Comparison of ENCODE assay signal across 8 cellular contexts in the genomic region with DNA sequence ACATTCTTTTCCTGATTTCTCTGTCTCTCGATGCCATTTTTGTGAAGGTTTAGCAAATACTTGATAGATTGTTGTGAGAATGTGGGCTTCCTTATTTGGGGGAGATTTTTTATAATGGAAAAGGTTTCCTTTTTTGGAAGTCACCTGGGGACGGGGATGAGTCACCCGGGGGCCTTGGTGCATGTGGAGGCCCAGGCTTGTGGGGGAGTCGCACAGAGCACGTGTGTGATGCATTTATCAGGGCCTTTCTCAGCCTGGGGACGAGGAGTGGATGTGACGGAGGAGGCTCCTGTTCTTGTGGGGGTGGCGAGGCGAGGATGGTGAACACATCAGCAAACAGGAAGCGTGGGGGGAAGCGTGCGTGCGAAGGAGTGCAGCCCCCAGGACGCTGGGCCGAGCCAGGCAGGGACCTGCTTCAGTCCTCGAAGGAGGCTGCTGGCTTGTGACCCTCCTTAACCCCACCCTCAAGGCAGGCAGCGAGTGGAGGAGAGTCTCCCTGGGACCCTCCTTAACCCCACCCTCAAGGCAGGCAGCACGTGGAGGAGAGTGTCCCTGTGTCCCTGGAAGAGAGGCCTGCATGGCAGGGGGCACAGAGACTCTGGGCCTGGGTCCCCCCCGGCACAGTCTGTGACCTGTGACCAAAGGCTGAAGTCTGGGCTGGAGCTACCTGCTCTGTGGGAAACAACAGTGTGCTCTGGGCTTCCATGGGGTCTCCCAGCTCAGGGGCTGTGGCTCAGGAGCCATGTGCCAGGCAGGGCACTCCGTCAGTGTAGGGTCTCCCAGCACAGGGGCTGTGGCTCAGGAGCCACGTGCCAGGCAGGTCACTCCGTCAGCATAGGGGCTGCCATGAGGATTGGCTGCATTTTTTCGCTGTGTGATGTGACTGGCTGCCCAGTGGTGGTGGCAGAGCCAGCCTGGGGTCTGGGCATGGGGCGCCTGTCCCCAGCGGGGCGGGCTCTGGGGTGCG. TPM values are rescaled to one million over a fixed set of nuclear protein-coding genes. Genes with fewer than 3 reads are reported as not detected.
DNase-seq lines count a peak whose midpoint lies in the region; TF ChIP-seq lines count a peak whose summit lies in the region.

No MANE protein-coding gene starts in this region.

- DNase-seq in GM19238 (ENCODE audit: insufficient read length, low spot score) (peak; percentile 60), inferior parietal cortex (ENCODE audit: extremely low spot score) (no peak), HFFc6 (no peak), OCI-LY7 (ENCODE audit: low spot score) (no peak), hepatic stellate cell (ENCODE audit: low spot score) (no peak)
- DNase-seq in stimulated activated CD4-positive, alpha-beta T cell treated with anti-CD3 and anti-CD28 coated beads, Interleukin-4, amount 100 ng/mL, for 1 hour: peak; percentile 66

- H3K9me3 ChIP-seq in OCI-LY7 (ENCODE audit: low read length): no peaks in the 10 kb centered on the region

- H3K27me3 Mint-ChIP-seq in dendritic cell treated with granulocyte-macrophage colony-stimulating factor and Interleukin-4, amounts not matched to agents 40 ng/mL and 50 ng/mL, for 4 days: no peaks in the 10 kb centered on the region
- H3K27me3 Mint-ChIP-seq in HFFc6 (ENCODE audit: insufficient read depth): no peaks in the 10 kb centered on the region

- H3K27ac ChIP-seq in VCaP (peak overlapping the region; percentile 99), OCI-LY7 (ENCODE audit: low read depth, low read length, poor library complexity, severe bottlenecking) (no peak overlapping the region)

- H4K20me1 ChIP-seq in OCI-LY7 (ENCODE audit: insufficient read depth, low read length): no peaks in the 10 kb centered on the region

- BruUV-seq in OCI-LY7 (replicated peaks; lab: Mats Ljungman, UMichigan): no TSS peak

- no peaks in the 10 kb centered on the region for H3K9me2 ChIP-seq in OCI-LY7 (ENCODE audit: insufficient read depth, low read length)

- H3K4me3 ChIP-seq in OCI-LY7 (ENCODE audit: low read depth, low read length, poor library complexity, severe bottlenecking): no peak overlapping the region

- TF ChIP-seq CTCF in VCaP (conservative IDR thresholded peaks at IDR 0.05) (no peak), HFFc6 (IDR thresholded peaks at IDR 0.05) (no peak), OCI-LY7 (conservative IDR thresholded peaks at IDR 0.05; ENCODE audit: low read length) (no peak)

- no peaks in the 10 kb centered on the region for H3K9me3 Mint-ChIP-seq in dendritic cell treated with granulocyte-macrophage colony-stimulating factor and Interleukin-4, amounts not matched to agents 40 ng/mL and 50 ng/mL, for 4 days
- H3K9me3 Mint-ChIP-seq in HFFc6: no peaks in the 10 kb centered on the region

- H3K4me1 Mint-ChIP-seq in dendritic cell treated with granulocyte-macrophage colony-stimulating factor and Interleukin-4, amounts not matched to agents 40 ng/mL and 50 ng/mL, for 4 days (ENCODE audit: low read depth): peaks cover 51% of the 10 kb centered on the region
- peaks cover 18% of the 10 kb centered on the region for H3K4me1 Mint-ChIP-seq in HFFc6 (ENCODE audit: low read depth)

- H2AFZ ChIP-seq in OCI-LY7 (ENCODE audit: low read length): no peak overlapping the region

- H3K79me2 ChIP-seq in OCI-LY7 (ENCODE audit: insufficient read depth, low read depth, low read length): no peaks in the 10 kb centered on the region

- CTCF ChIA-PET in OCI-LY7 (lab: Charles Lee; ENCODE audit: unreplicated experiment): no interaction called here

- intact Hi-C loops in dendritic cell treated with granulocyte-macrophage colony-stimulating factor and Interleukin-4, amounts not matched to agents 40 ng/mL and 50 ng/mL, for 4 days (cut with micrococcal nuclease): no loop called here
- intact Hi-C loops in OCI-LY7 (cut with micrococcal nuclease; ENCODE audit: unreplicated experiment): no loop called here

- H3K36me3 Mint-ChIP-seq in dendritic cell treated with granulocyte-macrophage colony-stimulating factor and Interleukin-4, amounts not matched to agents 40 ng/mL and 50 ng/mL, for 4 days (ENCODE audit: low read depth): peaks cover 73% of the 10 kb centered on the region
- H3K36me3 Mint-ChIP-seq in HFFc6 (ENCODE audit: low read depth): no peaks in the 10 kb centered on the region

- H3K4me2 ChIP-seq in OCI-LY7 (ENCODE audit: low read length): no peak overlapping the region

- H3K36me3 ChIP-seq in OCI-LY7 (ENCODE audit: insufficient read depth, low read length): no peaks in the 10 kb centered on the region

- H3K4me1 ChIP-seq in OCI-LY7 (ENCODE audit: insufficient read depth, low read length, poor library complexity, severe bottlenecking): no peaks in the 10 kb centered on the region

- POLR2A ChIA-PET in OCI-LY7 (lab: Charles Lee): interaction anchor here (0.8 kb wide), 1 partner anchor 18 kb away, joined by 3 read pairs; no protein-coding TSS in a partner anchor

- H3K27ac Mint-ChIP-seq in dendritic cell treated with granulocyte-macrophage colony-stimulating factor and Interleukin-4, amounts not matched to agents 40 ng/mL and 50 ng/mL, for 4 days: peak overlapping the region; percentile 6
- no peak overlapping the region for H3K27ac Mint-ChIP-seq in HFFc6

- no peak overlapping the region for H3K4me3 Mint-ChIP-seq in dendritic cell treated with granulocyte-macrophage colony-stimulating factor and Interleukin-4, amounts not matched to agents 40 ng/mL and 50 ng/mL, for 4 days
- no peak overlapping the region for H3K4me3 Mint-ChIP-seq in HFFc6

RNA-seq across cellular contexts. Expression of gene AGPAT3, which starts 57.2 kb away (rescaled TPM):
- 100 to 1,000 TPM in 2 of 6 experiments, 10 to 100 TPM in 4; 94.6 to 114 (median 97.8) TPM for total RNA-seq in HFFc6 (2021; fragmentation: NEBNext Ultra II Directional; extraction: Animal tissue kit (Norgen Biotek cat#: 25700))
- 9.2 and 10.3 TPM in 2 replicates for total RNA-seq in OCI-LY7 (2014; rRNA removed; shearing (Covaris generic))
- 27.0 and 33.4 TPM in 2 replicates for total RNA-seq in OCI-LY7 (2022)

Comparison
In these comparisons a context has a peak if more than half of its experiments do, and no peak if none do; other contexts are left out.
1. DNase-seq: peak in GM19238 (single experiment) and stimulated activated CD4-positive, alpha-beta T cell treated with anti-CD3 and anti-CD28 coated beads, Interleukin-4, amount 100 ng/mL, for 1 hour (single experiment); none in inferior parietal cortex (single experiment), HFFc6 (single experiment), OCI-LY7 (single experiment) and hepatic stellate cell (single experiment).